In the genomic region with DNA sequence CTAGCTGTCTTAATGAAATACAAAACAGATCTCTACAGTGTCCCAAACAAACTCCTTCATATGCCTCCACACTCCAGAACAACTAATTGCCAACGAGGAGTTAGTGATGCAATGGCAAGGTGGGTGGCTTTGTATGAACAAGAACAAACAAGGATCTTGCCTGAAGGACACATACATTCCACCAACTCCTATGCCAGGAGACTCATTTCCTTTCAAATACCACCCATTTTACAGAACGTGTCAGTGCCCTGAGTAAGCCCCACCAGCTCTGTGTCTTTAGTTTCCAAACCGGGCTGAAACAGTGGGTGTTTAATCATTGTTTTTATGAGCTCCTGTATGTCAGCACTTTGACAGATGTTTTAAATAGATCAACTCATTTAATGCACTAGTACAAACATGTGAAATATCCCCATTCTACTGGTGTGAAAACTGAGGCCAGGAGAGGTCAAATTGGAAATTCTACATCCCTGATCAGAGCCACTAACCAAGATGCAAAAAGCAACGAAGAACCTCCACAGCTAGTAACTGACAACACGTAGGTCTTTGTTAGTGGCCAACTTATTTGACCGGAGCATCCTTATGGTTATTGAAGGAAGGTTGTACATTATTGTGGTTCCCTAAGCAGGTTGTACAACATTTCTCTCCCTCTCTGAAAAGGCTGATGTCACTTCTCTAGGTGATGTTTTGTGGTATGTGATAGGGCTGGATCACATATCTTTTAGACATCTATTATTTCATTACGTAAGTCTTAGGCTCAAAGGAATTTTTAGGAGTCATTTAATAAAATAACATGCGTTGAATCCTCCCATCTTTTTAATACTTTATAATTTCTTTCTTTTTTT, we compare ENCODE assay signal across 2 cellular contexts.
TF ChIP-seq lines count a peak whose summit lies in the region.

No MANE protein-coding gene starts in this region.

TF ChIP-seq in HepG2, 621 proteins besides CTCF, POLR2A, EP300 and RAD21:
- TF ChIP-seq BRCA1 (CRISPR knock-in tag; IDR thresholded peaks at IDR 0.05) (no peak), CEBPB (IDR thresholded peaks at IDR 0.05; ENCODE audit: borderline replicate concordance, low read depth, low read length) (0 out of 2 replicates have a peak, but pooled peaks have one; percentile 2), ZNF20 (CRISPR knock-in tag; IDR thresholded peaks at IDR 0.05) (no peak), NFKBIZ (CRISPR knock-in tag; IDR thresholded peaks at IDR 0.05) (no peak), ZNF629 (CRISPR knock-in tag; conservative IDR thresholded peaks at IDR 0.05) (peak; percentile 78)

TF ChIP-seq in K562, 482 proteins besides CTCF, POLR2A, EP300 and RAD21:
- TF ChIP-seq ESRRA (IDR thresholded peaks at IDR 0.05; ENCODE audit: borderline replicate concordance, low read depth) (peak; percentile 66; the same call in 1 of the 2 replicates), RBM25 (IDR thresholded peaks at IDR 0.05; ENCODE audit: low read depth, low read length, severe bottlenecking) (peak; percentile 81), CBX3 (IDR thresholded peaks at IDR 0.05; ENCODE audit: borderline replicate concordance in 1 of 2, low read length in 2 of 2) (no peak)
